Comparison of ENCODE assay signal across 9 cellular contexts in genomic region chr17:64441772-64442549, GRCh38. TPM values are rescaled to one million over a fixed set of nuclear protein-coding genes. Genes with fewer than 3 reads are reported as not detected.
DNase-seq lines count a peak whose midpoint lies in the region; ATAC-seq, FAIRE-seq and TF ChIP-seq lines count a peak whose summit lies in the region.
"Had no signal": no experiment of that assay in that cellular context is flagged by ENCODE, and none has a peak within 500 bp of the region (broad histone marks: within the 10 kb centered on the region; RNA-seq: fewer than 3 reads in every experiment).

No MANE protein-coding gene starts in this region.

- no peaks in the 10 kb centered on the region for H3K79me2 ChIP-seq in HepG2 (ENCODE audit: insufficient read depth, low read length)

- peak overlapping the region; percentile 63 for H3K4me2 ChIP-seq in HepG2 (ENCODE audit: low read depth, low read length)

- peak overlapping the region; percentile 4 for H3K4me3 Mint-ChIP-seq in activated CD8-positive, alpha-beta memory T cell treated with anti-CD3 and anti-CD28 coated beads, Interleukin-2, amount 10 ng/mL, durations not matched to agents 7 days and 5 days
- H3K4me3 Mint-ChIP-seq in activated naive CD8-positive, alpha-beta T cell, result peak overlapping the region; percentile 63

- TF ChIP-seq CTCF in HepG2 (CRISPR knock-in tag; IDR thresholded peaks at IDR 0.05) (no peak), upper lobe of right lung (IDR thresholded peaks at IDR 0.05) (no peak)

- ATAC-seq in activated CD8-positive, alpha-beta memory T cell treated with anti-CD3 and anti-CD28 coated beads, Interleukin-2, amount 10 ng/mL, durations not matched to agents 7 days and 5 days, result peak; percentile 41
- ATAC-seq in HepG2 (peak; percentile 82), upper lobe of right lung (peak; percentile 90)

- no peaks in the 10 kb centered on the region for H3K27me3 Mint-ChIP-seq in activated CD8-positive, alpha-beta memory T cell treated with anti-CD3 and anti-CD28 coated beads, Interleukin-2, amount 10 ng/mL, durations not matched to agents 7 days and 5 days
- H3K27me3 Mint-ChIP-seq in activated naive CD8-positive, alpha-beta T cell, result no peaks in the 10 kb centered on the region

- FAIRE-seq in HepG2 (lab: Jason Lieb, UNC), result no peak

- POLR2A ChIA-PET in HepG2 (lab: Yijun Ruan, JAX), result interaction anchor here (1.0 kb wide), 2 partner anchors 63 to 64 kb away, joined by 3 to 5 read pairs; partner anchors contain the start of genes CEP95 and DDX5

- intact Hi-C loops in HepG2 (cut with micrococcal nuclease; ENCODE audit: unreplicated experiment) (no loop called here), upper lobe of right lung (cut with DNase I) (no loop called here)

- no peak overlapping the region for H3K27ac ChIP-seq in HepG2 (ENCODE audit: extremely low read length, insufficient read depth, low read length)
- peak overlapping the region; percentile 55 for H3K27ac ChIP-seq in upper lobe of right lung

- no peak overlapping the region for H2AFZ ChIP-seq in HepG2 (ENCODE audit: low read length)

- H3K9me3 ChIP-seq in HepG2 (ENCODE audit: low read length) (peaks cover 30% of the 10 kb centered on the region), upper lobe of right lung (peaks cover 4% of the 10 kb centered on the region)

- H4K20me1 ChIP-seq in HepG2 (ENCODE audit: insufficient read depth, low read length), result no peaks in the 10 kb centered on the region

- H3K36me3 ChIP-seq in HepG2 (replicated peaks in 1 of 2; ENCODE audit: control insufficient read depth in 1 of 2, insufficient read depth in 2 of 2, low read length in 2 of 2) (no peaks in the 10 kb centered on the region), upper lobe of right lung (no peaks in the 10 kb centered on the region)
- H3K36me3 ChIP-seq: Peyer's patch had no signal

- H3K27ac Mint-ChIP-seq in activated CD8-positive, alpha-beta memory T cell treated with anti-CD3 and anti-CD28 coated beads, Interleukin-2, amount 10 ng/mL, durations not matched to agents 7 days and 5 days, result peak overlapping the region; percentile 77
- peak overlapping the region; percentile 11 for H3K27ac Mint-ChIP-seq in activated naive CD8-positive, alpha-beta T cell

- H3K27me3 ChIP-seq in HepG2 (ENCODE audit: control insufficient read depth in 1 of 2, insufficient read depth in 2 of 2, low read length in 2 of 2) (0 out of 5 replicates have a peak, but pooled peaks cover 0 to 3% of the 10 kb centered on the region in 2 experiments), upper lobe of right lung (no peaks in the 10 kb centered on the region)
- H3K27me3 ChIP-seq: Peyer's patch had no signal

- no peak for TF ChIP-seq POLR2A in HepG2 (IDR thresholded peaks at IDR 0.05; ENCODE audit: insufficient read depth in 1 of 2, low read depth in 2 of 2, low read length in 2 of 2)

- DNase-seq in activated CD8-positive, alpha-beta memory T cell treated with anti-CD3 and anti-CD28 coated beads, Interleukin-2, amount 10 ng/mL, durations not matched to agents 7 days and 5 days, result peak; percentile 54
- no peak for DNase-seq in activated CD8-positive, alpha-beta memory T cell treated with anti-CD3 and anti-CD28 coated beads, Interleukin-2, amount 50 U/mL, for 4 hours
- DNase-seq in HepG2 (ENCODE audit: low spot score), result peak; percentile 47
- DNase-seq in upper lobe of right lung, result no peak
- DNase-seq in NCI-H2107 treated with DMSO at 0.1 percent for 48 hours (lab: John Stamatoyannopoulos, UW; ENCODE audit: unreplicated experiment), result no peak
- DNase-seq in OCI-M2 (lab: John Stamatoyannopoulos, UW; ENCODE audit: unreplicated experiment), result no peak
- no peak for DNase-seq in stimulated activated CD4-positive, alpha-beta T cell treated with anti-CD3 and anti-CD28 coated beads, Interleukin-2, amount 100 ng/mL, for 48 hours

- CTCF ChIA-PET in activated CD8-positive, alpha-beta memory T cell treated with anti-CD3 and anti-CD28 coated beads, Interleukin-2, amount 10 ng/mL, durations not matched to agents 7 days and 5 days (lab: Charles Lee), result interaction anchor here (0.6 kb wide), 1 partner anchor 143 kb away, joined by 3 read pairs; no protein-coding TSS in a partner anchor
- CTCF ChIA-PET in HepG2 (lab: Yijun Ruan, JAX; ENCODE audit: low intra/inter-chr PET ratio, low total read pairs), result no interaction called here

- H3K9me3 Mint-ChIP-seq in activated CD8-positive, alpha-beta memory T cell treated with anti-CD3 and anti-CD28 coated beads, Interleukin-2, amount 10 ng/mL, durations not matched to agents 7 days and 5 days (ENCODE audit: low read depth), result peaks cover 16% of the 10 kb centered on the region
- H3K9me3 Mint-ChIP-seq in activated naive CD8-positive, alpha-beta T cell (ENCODE audit: low read depth), result no peaks in the 10 kb centered on the region

- H3K4me1 ChIP-seq in HepG2 (ENCODE audit: insufficient read depth, low read length) (peaks cover 20% of the 10 kb centered on the region), upper lobe of right lung (peaks cover 2% of the 10 kb centered on the region)

- 3% methylated on average over 10 of the region's 10 CpGs for WGBS in HepG2 (ENCODE audit: low lambda C conversion rate)

- no TSS peak for BruUV-seq in HepG2 (replicated peaks; lab: Mats Ljungman, UMichigan)

- H3K4me3 ChIP-seq in HepG2 (replicated peaks in 1 of 3; ENCODE audit: insufficient read depth in 1 of 3, low read depth in 2 of 3, low read length in 3 of 3) (peak overlapping the region in 1 of 3 experiments; percentile 35; a peak in 2 of 6 replicates), upper lobe of right lung (no peak overlapping the region)
- H3K4me3 ChIP-seq: Peyer's patch had no signal

- H3K9ac ChIP-seq in HepG2 (ENCODE audit: insufficient read depth, low read depth, low read length), result peak overlapping the region; percentile 5; the same call in 1 of the 2 replicates

- TF ChIP-seq EP300 in HepG2 (IDR thresholded peaks at IDR 0.05; ENCODE audit: low read depth in 2 of 2, low read length in 2 of 2) (no peak), HepG2 (CRISPR knock-in tag; IDR thresholded peaks at IDR 0.05; ENCODE audit: borderline replicate concordance) (no peak)

- in situ Hi-C loops in HepG2 (cut with HindIII; ENCODE audit: extremely low pct_ligation_motif_present, low pct_unique_long_range_greater_than_20kb), result no loop called here

- peaks cover 20% of the 10 kb centered on the region for H3K4me1 Mint-ChIP-seq in activated CD8-positive, alpha-beta memory T cell treated with anti-CD3 and anti-CD28 coated beads, Interleukin-2, amount 10 ng/mL, durations not matched to agents 7 days and 5 days
- H3K4me1 Mint-ChIP-seq in activated naive CD8-positive, alpha-beta T cell (ENCODE audit: low read depth), result peaks cover 22% of the 10 kb centered on the region

- TF ChIP-seq RAD21 in HepG2 (CRISPR knock-in tag; IDR thresholded peaks at IDR 0.05), result no peak

- peaks cover 21% of the 10 kb centered on the region for H3K36me3 Mint-ChIP-seq in activated CD8-positive, alpha-beta memory T cell treated with anti-CD3 and anti-CD28 coated beads, Interleukin-2, amount 10 ng/mL, durations not matched to agents 7 days and 5 days
- peaks cover 10% of the 10 kb centered on the region for H3K36me3 Mint-ChIP-seq in activated naive CD8-positive, alpha-beta T cell

RNA-seq across cellular contexts. Expression of gene MILR1, which starts 7.0 kb away (rescaled TPM):
- under 1 TPM in 1 of 2 experiments, not detected in 1; 0.82 TPM for total RNA-seq in activated CD8-positive, alpha-beta memory T cell treated with anti-CD3 and anti-CD28 coated beads, Interleukin-2, amount 10 ng/mL, durations not matched to agents 7 days and 5 days
- total RNA-seq in HepG2 (2016; rRNA removed; fragmentation: Illumina TruSeq; extraction: Trizol) (0.27 TPM in 1 of 2 replicates, not detected in the other), upper lobe of right lung (17.9 TPM)
- total RNA-seq in HepG2 (2016; cell fraction: cytosol; rRNA removed; fragmentation: Illumina TruSeq; extraction: Trizol; ENCODE audit: low read depth), result not detected in 2 replicates
- total RNA-seq in HepG2 (2016; cell fraction: insoluble cytoplasmic fraction; rRNA removed; fragmentation: Illumina TruSeq; extraction: Trizol), result not detected in 2 replicates
- total RNA-seq in HepG2 (2016; cell fraction: membrane; rRNA removed; fragmentation: Illumina TruSeq; extraction: Trizol), result not detected in 2 replicates
- not detected in 2 replicates for total RNA-seq in HepG2 (2016; cell fraction: nucleus; rRNA removed; fragmentation: Illumina TruSeq; extraction: Trizol)
- polyA plus RNA-seq in HepG2 (2011; rRNA removed), result 0.98 and 1.7 TPM in 2 replicates
- polyA plus RNA-seq in HepG2 (2011; cell fraction: cytosol; rRNA removed), result 0.47 and 0.75 TPM in 2 replicates
- polyA plus RNA-seq in HepG2 (2011; cell fraction: nucleus; rRNA removed), result 0.80 and 1.5 TPM in 2 replicates
- 0.57 TPM in 1 of 2 replicates, not detected in the other for polyA plus RNA-seq in HepG2 (2012)
- not detected in 2 replicates for polyA plus RNA-seq in HepG2 (2016; cell fraction: cytosol; fragmentation: Illumina TruSeq; extraction: Trizol; ENCODE audit: low read depth)
- not detected in 2 replicates for polyA plus RNA-seq in HepG2 (2016; cell fraction: insoluble cytoplasmic fraction; fragmentation: Illumina TruSeq; extraction: Trizol; ENCODE audit: low read depth)
- 0.34 TPM in 1 of 2 replicates, not detected in the other for polyA plus RNA-seq in HepG2 (2016; cell fraction: membrane; fragmentation: Illumina TruSeq; extraction: Trizol; ENCODE audit: low read depth)
- polyA plus RNA-seq in HepG2 (2016; cell fraction: nucleus; fragmentation: Illumina TruSeq; extraction: Trizol; ENCODE audit: insufficient read depth, low read depth), result 0.64 TPM in 1 of 2 replicates, not detected in the other
- polyA minus RNA-seq in HepG2 (2011; rRNA and poly(A)+ RNA removed; ENCODE audit: low replicate concordance), result 0.72 TPM in 1 of 2 replicates, not detected in the other
- not detected in 2 replicates for polyA minus RNA-seq in HepG2 (2011; cell fraction: cytosol; rRNA and poly(A)+ RNA removed)
- 1.2 and 2.5 TPM in 2 replicates for polyA minus RNA-seq in HepG2 (2011; cell fraction: nucleus; rRNA and poly(A)+ RNA removed)

RNA-seq across cellular contexts. Expression of gene PECAM1, which starts 51.3 kb away (rescaled TPM):
- total RNA-seq in activated CD8-positive, alpha-beta memory T cell treated with anti-CD3 and anti-CD28 coated beads, Interleukin-2, amount 10 ng/mL, durations not matched to agents 7 days and 5 days, result 100 to 1,000 TPM; 116 to 124 TPM
- total RNA-seq in HepG2 (2016; rRNA removed; fragmentation: Illumina TruSeq; extraction: Trizol) (0.24 and 0.90 TPM in 2 replicates), upper lobe of right lung (631 TPM)
- total RNA-seq in HepG2 (2016; cell fraction: cytosol; rRNA removed; fragmentation: Illumina TruSeq; extraction: Trizol; ENCODE audit: low read depth), result 0.20 and 0.35 TPM in 2 replicates
- total RNA-seq in HepG2 (2016; cell fraction: insoluble cytoplasmic fraction; rRNA removed; fragmentation: Illumina TruSeq; extraction: Trizol), result 0.76 and 0.86 TPM in 2 replicates
- total RNA-seq in HepG2 (2016; cell fraction: membrane; rRNA removed; fragmentation: Illumina TruSeq; extraction: Trizol), result 0.17 and 0.31 TPM in 2 replicates
- total RNA-seq in HepG2 (2016; cell fraction: nucleus; rRNA removed; fragmentation: Illumina TruSeq; extraction: Trizol), result 0.34 and 1.1 TPM in 2 replicates
- 2.5 and 4.1 TPM in 2 replicates for polyA plus RNA-seq in HepG2 (2011; rRNA removed)
- 2.7 and 2.9 TPM in 2 replicates for polyA plus RNA-seq in HepG2 (2011; cell fraction: cytosol; rRNA removed)
- polyA plus RNA-seq in HepG2 (2011; cell fraction: nucleus; rRNA removed), result 0.26 and 1.3 TPM in 2 replicates
- 1.8 and 2.5 TPM in 2 replicates for polyA plus RNA-seq in HepG2 (2012)
- polyA plus RNA-seq in HepG2 (2016; cell fraction: cytosol; fragmentation: Illumina TruSeq; extraction: Trizol; ENCODE audit: low read depth), result 0.02 and 0.08 TPM in 2 replicates
- polyA plus RNA-seq in HepG2 (2016; cell fraction: insoluble cytoplasmic fraction; fragmentation: Illumina TruSeq; extraction: Trizol; ENCODE audit: low read depth), result 0.19 and 0.47 TPM in 2 replicates
- polyA plus RNA-seq in HepG2 (2016; cell fraction: membrane; fragmentation: Illumina TruSeq; extraction: Trizol; ENCODE audit: low read depth), result 0.17 and 0.31 TPM in 2 replicates
- 0.15 and 0.64 TPM in 2 replicates for polyA plus RNA-seq in HepG2 (2016; cell fraction: nucleus; fragmentation: Illumina TruSeq; extraction: Trizol; ENCODE audit: insufficient read depth, low read depth)
- 0.70 and 13.4 TPM in 2 replicates for polyA minus RNA-seq in HepG2 (2011; rRNA and poly(A)+ RNA removed; ENCODE audit: low replicate concordance)
- polyA minus RNA-seq in HepG2 (2011; cell fraction: cytosol; rRNA and poly(A)+ RNA removed), result 3.4 and 6.4 TPM in 2 replicates
- 0.77 and 1.4 TPM in 2 replicates for polyA minus RNA-seq in HepG2 (2011; cell fraction: nucleus; rRNA and poly(A)+ RNA removed)

RNA-seq across cellular contexts. Expression of gene POLG2, which starts 54.9 kb away (rescaled TPM):
- 10 to 100 TPM; 36.0 to 47.3 TPM for total RNA-seq in activated CD8-positive, alpha-beta memory T cell treated with anti-CD3 and anti-CD28 coated beads, Interleukin-2, amount 10 ng/mL, durations not matched to agents 7 days and 5 days
- 16.2 and 25.5 TPM in 2 replicates for total RNA-seq in HepG2 (2016; rRNA removed; fragmentation: Illumina TruSeq; extraction: Trizol)
- total RNA-seq in HepG2 (2016; cell fraction: cytosol; rRNA removed; fragmentation: Illumina TruSeq; extraction: Trizol; ENCODE audit: low read depth), result 6.2 and 6.5 TPM in 2 replicates
- 17.1 and 25.1 TPM in 2 replicates for total RNA-seq in HepG2 (2016; cell fraction: insoluble cytoplasmic fraction; rRNA removed; fragmentation: Illumina TruSeq; extraction: Trizol)
- total RNA-seq in HepG2 (2016; cell fraction: membrane; rRNA removed; fragmentation: Illumina TruSeq; extraction: Trizol), result 4.8 and 7.5 TPM in 2 replicates
- total RNA-seq in HepG2 (2016; cell fraction: nucleus; rRNA removed; fragmentation: Illumina TruSeq; extraction: Trizol), result 40.2 and 43.9 TPM in 2 replicates
- polyA plus RNA-seq in HepG2 (2011; rRNA removed), result 19.6 and 21.1 TPM in 2 replicates
- 7.1 and 7.7 TPM in 2 replicates for polyA plus RNA-seq in HepG2 (2011; cell fraction: cytosol; rRNA removed)
- polyA plus RNA-seq in HepG2 (2011; cell fraction: nucleus; rRNA removed), result 33.9 and 48.5 TPM in 2 replicates
- 20.6 and 26.0 TPM in 2 replicates for polyA plus RNA-seq in HepG2 (2012)
- polyA plus RNA-seq in HepG2 (2016; cell fraction: cytosol; fragmentation: Illumina TruSeq; extraction: Trizol; ENCODE audit: low read depth), result 1.7 and 1.9 TPM in 2 replicates
- 15.7 and 18.4 TPM in 2 replicates for polyA plus RNA-seq in HepG2 (2016; cell fraction: insoluble cytoplasmic fraction; fragmentation: Illumina TruSeq; extraction: Trizol; ENCODE audit: low read depth)
- polyA plus RNA-seq in HepG2 (2016; cell fraction: membrane; fragmentation: Illumina TruSeq; extraction: Trizol; ENCODE audit: low read depth), result 2.1 and 3.4 TPM in 2 replicates
- 81.7 and 89.2 TPM in 2 replicates for polyA plus RNA-seq in HepG2 (2016; cell fraction: nucleus; fragmentation: Illumina TruSeq; extraction: Trizol; ENCODE audit: insufficient read depth, low read depth)
- polyA minus RNA-seq in HepG2 (2011; rRNA and poly(A)+ RNA removed; ENCODE audit: low replicate concordance), result 8.5 and 12.3 TPM in 2 replicates
- polyA minus RNA-seq in HepG2 (2011; cell fraction: cytosol; rRNA and poly(A)+ RNA removed), result 3.9 and 5.4 TPM in 2 replicates
- polyA minus RNA-seq in HepG2 (2011; cell fraction: nucleus; rRNA and poly(A)+ RNA removed), result 61.8 and 78.0 TPM in 2 replicates
- total RNA-seq in upper lobe of right lung, result 12.6 TPM

Comparison
In these comparisons a context has a peak if more than half of its experiments do, and no peak if none do; other contexts are left out.
1. DNase-seq: peak in activated CD8-positive, alpha-beta memory T cell treated with anti-CD3 and anti-CD28 coated beads, Interleukin-2, amount 10 ng/mL, durations not matched to agents 7 days and 5 days (single experiment) and HepG2 (single experiment); none in activated CD8-positive, alpha-beta memory T cell treated with anti-CD3 and anti-CD28 coated beads, Interleukin-2, amount 50 U/mL, for 4 hours (single experiment), upper lobe of right lung (single experiment), NCI-H2107 treated with DMSO at 0.1 percent for 48 hours (single experiment), OCI-M2 (single experiment) and stimulated activated CD4-positive, alpha-beta T cell treated with anti-CD3 and anti-CD28 coated beads, Interleukin-2, amount 100 ng/mL, for 48 hours (0 of 2).
2. RNA of gene MILR1, which starts 7.0 kb away (total RNA-seq): 17.9 TPM in upper lobe of right lung (single experiment); 0.82 TPM in activated CD8-positive, alpha-beta memory T cell treated with anti-CD3 and anti-CD28 coated beads, Interleukin-2, amount 10 ng/mL, durations not matched to agents 7 days and 5 days and 0.27 TPM in HepG2; every median in the first group is over 10 times any median in the second.
3. RNA of gene PECAM1, which starts 51.3 kb away (total RNA-seq): 631 TPM in upper lobe of right lung (single experiment) and 116 to 124 TPM in activated CD8-positive, alpha-beta memory T cell treated with anti-CD3 and anti-CD28 coated beads, Interleukin-2, amount 10 ng/mL, durations not matched to agents 7 days and 5 days; 0.17 to 1.1 TPM in HepG2; every median in the first group is over 10 times any median in the second.
4. Peak in every context shown above with its lines, with median percentiles within 50 percentile points of each other: ATAC-seq.